Comparison of ENCODE assay signal across 10 cellular contexts in genomic region chr3:100040846-100041245, GRCh38.
A peak's percentile ranks its signal among the peaks of the same experiment; 100 is the strongest.
DNase-seq lines count a peak whose midpoint lies in the region; ATAC-seq lines count a peak whose summit lies in the region.
"Had no signal": no experiment of that assay in that cellular context is flagged by ENCODE, and none has a peak within 500 bp of the region (broad histone marks: within the 10 kb centered on the region; RNA-seq: fewer than 3 reads in every experiment).

No MANE protein-coding gene starts in this region.

- H3K36me3 ChIP-seq in ectodermal cell (ENCODE audit: control insufficient read depth, insufficient read depth, low read length) (no peaks in the 10 kb centered on the region), subcutaneous abdominal adipose tissue (ENCODE audit: control insufficient read depth in 5 of 5, insufficient read depth in 5 of 5, low read length in 5 of 5) (no peaks in the 10 kb centered on the region)

- H3K27me3 ChIP-seq in ectodermal cell (ENCODE audit: control insufficient read depth, insufficient read depth, low read length, poor library complexity, severe bottlenecking) (no peaks in the 10 kb centered on the region), subcutaneous abdominal adipose tissue (ENCODE audit: control insufficient read depth in 5 of 5, insufficient read depth in 4 of 5, low read length in 5 of 5) (no peaks in the 10 kb centered on the region)

- H3K4me3 ChIP-seq in ectodermal cell (ENCODE audit: insufficient read depth, low read depth, low read length) (no peak overlapping the region), subcutaneous abdominal adipose tissue (ENCODE audit: low read depth in 1 of 5, low read length in 5 of 5) (no peak overlapping the region)

- H3K27ac ChIP-seq in ectodermal cell (ENCODE audit: insufficient read depth, low read depth, low read length, poor library complexity, severe bottlenecking): peak overlapping the region; percentile 6
- H3K27ac ChIP-seq in subcutaneous abdominal adipose tissue (ENCODE audit: low read depth, low read length): peak overlapping the region; percentile 94

- no peak for ATAC-seq in GM21515 (IDR thresholded peaks at IDR 0.05; ENCODE audit: unreplicated experiment)
- no peak for ATAC-seq in HG02798 (IDR thresholded peaks at IDR 0.05; ENCODE audit: poor library complexity, unreplicated experiment)
- ATAC-seq in GM18861 (IDR thresholded peaks at IDR 0.05; ENCODE audit: unreplicated experiment): no peak

- H3K4me1 ChIP-seq in ectodermal cell (ENCODE audit: control insufficient read depth, insufficient read depth, low read length) (no peaks in the 10 kb centered on the region), subcutaneous abdominal adipose tissue (ENCODE audit: control insufficient read depth in 5 of 5, insufficient read depth in 5 of 5, low read length in 5 of 5) (peaks cover 14 to 49% (median 37%) of the 10 kb centered on the region in 5 donors)

- H3K9me3 ChIP-seq in ectodermal cell (ENCODE audit: control insufficient read depth, low read length) (no peaks in the 10 kb centered on the region), subcutaneous abdominal adipose tissue (ENCODE audit: control insufficient read depth in 5 of 5, low read length in 5 of 5) (no peaks in the 10 kb centered on the region)

- DNase-seq in M059J (ENCODE audit: low read depth) (peak; percentile 61), lung microvascular endothelial cell (ENCODE audit: low read depth in 2 of 2) (peak; percentile 61 to 65), NCI-H524 treated with DMSO at 0.1 percent for 48 hours (lab: John Stamatoyannopoulos, UW) (no peak)
- DNase-seq: activated CD4-positive, CD25-positive, alpha-beta regulatory T cell; activated naive CD8-positive, alpha-beta T cell treated with anti-CD3 and anti-CD28 coated beads, Interleukin-2, amount 10 ng/mL, durations not matched to agents 7 days and 5 days had no signal

- 94% methylated on average over 2 of the region's 2 CpGs for WGBS in ectodermal cell, 2 experiments

- peak overlapping the region in 3 of 5 donors; percentile 32 to 84 (median 63) for H3K9ac ChIP-seq in subcutaneous abdominal adipose tissue (ENCODE audit: low read length in 5 of 5)
